Comparison of ENCODE assay signal across 20 cellular contexts in the genomic region with DNA sequence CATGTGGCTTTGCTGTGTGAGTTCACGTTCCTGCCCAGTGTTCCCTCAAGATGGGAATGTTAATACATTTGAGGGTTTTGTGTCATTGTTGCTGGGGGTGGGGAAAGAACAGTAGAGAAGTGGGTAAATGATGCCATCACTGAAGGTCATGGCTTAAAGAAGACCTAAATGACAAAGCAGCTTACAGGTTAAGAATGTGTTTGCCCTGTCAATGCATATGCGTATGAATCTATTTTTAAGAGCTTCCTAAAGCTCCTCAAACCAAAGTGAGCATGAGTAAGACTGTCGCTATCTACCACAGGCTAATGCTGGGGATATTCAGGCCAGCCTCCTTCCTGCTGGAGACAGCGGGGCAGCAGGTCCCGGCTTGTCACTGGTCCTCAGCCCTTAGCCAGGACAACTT.
DNase-seq lines count a peak whose midpoint lies in the region; ATAC-seq and TF ChIP-seq lines count a peak whose summit lies in the region.
"Had no signal": no experiment of that assay in that cellular context is flagged by ENCODE, and none has a peak within 500 bp of the region (broad histone marks: within the 10 kb centered on the region; RNA-seq: fewer than 3 reads in every experiment).

No MANE protein-coding gene starts in this region.

- peaks cover 6% of the 10 kb centered on the region for H3K9me3 Mint-ChIP-seq in Caco-2 (ENCODE audit: unreplicated experiment)
- H3K9me3 Mint-ChIP-seq: activated B cell treated with CpG ODN at 0.5 μM for 24 hours; activated naive CD8-positive, alpha-beta T cell treated with anti-CD3 and anti-CD28 coated beads, Interleukin-2, amount 50 U/mL, for 24 hours; activated T-helper 2 cell treated with anti-CD3 and anti-CD28 coated beads, Interferon-gamma antibody, Interleukin-2, Interleukin-4, amounts not matched to agents 10 μg/mL and 5 μg/mL and 100 μg/mL, durations not matched to agents 14 hours and 24 hours and 36 hours; T-helper 1 cell treated with Interleukin-12 subunit alpha and Interleukin-12 subunit beta and Interleukin-4 antibody, amounts not matched to agents 30 μg/mL and 1 μg/mL, for 36 hours had no signal

- no peak overlapping the region for H3K4me3 Mint-ChIP-seq in Caco-2 (ENCODE audit: unreplicated experiment)
- H3K4me3 Mint-ChIP-seq: activated B cell treated with CpG ODN at 0.5 μM for 24 hours; activated naive CD8-positive, alpha-beta T cell treated with anti-CD3 and anti-CD28 coated beads, Interleukin-2, amount 50 U/mL, for 24 hours; T-helper 1 cell treated with Interleukin-12 subunit alpha and Interleukin-12 subunit beta and Interleukin-4 antibody, amounts not matched to agents 30 μg/mL and 1 μg/mL, for 36 hours had no signal

- H3K4ac ChIP-seq in mesenchymal stem cell (ENCODE audit: low read depth in 1 of 2, low read length in 2 of 2) = no peak overlapping the region

- peak overlapping the region; percentile 69 for H2AK5ac ChIP-seq in mesenchymal stem cell (ENCODE audit: low read length, severe bottlenecking)

- peak; percentile 36 for DNase-seq in EH (ENCODE audit: low read depth)
- DNase-seq in Karpas-422 = no peak
- peak; percentile 67 for DNase-seq in brain microvascular endothelial cell
- DNase-seq in mesenchymal stem cell = peak; percentile 64
- no peak for DNase-seq in Caco-2
- DNase-seq in NCI-H2227 treated with DMSO at 0.1 percent for 48 hours (lab: John Stamatoyannopoulos, UW) = no peak
- DNase-seq in SKM-1 treated with dmso at 0.1 percent for 144 hours (lab: John Stamatoyannopoulos, UW; ENCODE audit: unreplicated experiment) = no peak
- DNase-seq: activated B cell treated with CpG ODN at 0.5 μM for 24 hours; activated CD8-positive, alpha-beta memory T cell treated with anti-CD3 and anti-CD28 coated beads for 24 hours; activated naive CD8-positive, alpha-beta T cell treated with anti-CD3 and anti-CD28 coated beads, Interleukin-2, amount 50 U/mL, for 24 hours; GDM1; left ventricle myocardium superior; NCI-H187 treated with DMSO at 0.1 percent for 48 hours; right lobe of liver; SIG-M5; substantia nigra had no signal

- no peak for ATAC-seq in GM19467 (IDR thresholded peaks at IDR 0.05; ENCODE audit: unreplicated experiment)
- ATAC-seq: activated naive CD8-positive, alpha-beta T cell treated with anti-CD3 and anti-CD28 coated beads, Interleukin-2, amount 50 U/mL, for 24 hours; gastroesophageal sphincter; left ventricle myocardium superior had no signal

- POLR2A ChIA-PET in Caco-2 (lab: Charles Lee) = no interaction called here

- intact Hi-C loops in Caco-2 (cut with micrococcal nuclease; ENCODE audit: unreplicated experiment) = loop anchor here (5.0 kb wide), 1 partner anchor 33 kb away; no protein-coding TSS in a partner anchor

- H3K27me3 ChIP-seq in Karpas-422 (ENCODE audit: low read length) = no peaks in the 10 kb centered on the region
- H3K27me3 ChIP-seq in brain microvascular endothelial cell (replicated peaks) = no peaks in the 10 kb centered on the region
- no peaks in the 10 kb centered on the region for H3K27me3 ChIP-seq in mesenchymal stem cell (ENCODE audit: control insufficient read depth in 1 of 2, insufficient read depth in 1 of 2, low read length in 2 of 2)
- no peaks in the 10 kb centered on the region for H3K27me3 ChIP-seq in Caco-2 (replicated peaks; ENCODE audit: control insufficient read depth, insufficient read depth, low read length)
- H3K27me3 ChIP-seq: gastroesophageal sphincter had no signal

- H3K9ac ChIP-seq in Karpas-422 (ENCODE audit: low read length) = no peak overlapping the region
- no peak overlapping the region for H3K9ac ChIP-seq in mesenchymal stem cell (ENCODE audit: low read length)

- H2BK5ac ChIP-seq in mesenchymal stem cell (ENCODE audit: low read depth, low read length, poor library complexity, severe bottlenecking) = no peak overlapping the region

- H3K36me3 ChIP-seq in Karpas-422 (ENCODE audit: insufficient read depth, low read length) = peaks cover 19% of the 10 kb centered on the region
- H3K36me3 ChIP-seq in brain microvascular endothelial cell (replicated peaks) = no peaks in the 10 kb centered on the region
- H3K36me3 ChIP-seq in mesenchymal stem cell (ENCODE audit: control insufficient read depth in 1 of 2, insufficient read depth in 2 of 2, low read depth in 1 of 2, low read length in 2 of 2) = no peaks in the 10 kb centered on the region
- no peaks in the 10 kb centered on the region for H3K36me3 ChIP-seq in Caco-2 (ENCODE audit: control insufficient read depth, insufficient read depth, low read length)
- H3K36me3 ChIP-seq: gastroesophageal sphincter, right lobe of liver had no signal

- H3K79me2 ChIP-seq in Karpas-422 (ENCODE audit: low read length) = peaks cover 28% of the 10 kb centered on the region

- no peak overlapping the region for H4K8ac ChIP-seq in mesenchymal stem cell (ENCODE audit: low read length)

- no peaks in the 10 kb centered on the region for H3K9me2 ChIP-seq in Karpas-422 (replicated peaks; ENCODE audit: insufficient read depth, low read length)

- no peak overlapping the region for H2BK15ac ChIP-seq in mesenchymal stem cell (ENCODE audit: low read depth, poor library complexity, severe bottlenecking)

- no TSS peak for BruUV-seq in Caco-2 (replicated peaks; lab: Mats Ljungman, UMichigan)

- H3K4me1 ChIP-seq in Karpas-422 (ENCODE audit: low read length) (peaks cover 67% of the 10 kb centered on the region), mesenchymal stem cell (ENCODE audit: control insufficient read depth, insufficient read depth, low read depth, low read length) (peaks cover 12% of the 10 kb centered on the region), Caco-2 (0 out of 2 replicates have a peak, but pooled peaks cover 9% of the 10 kb centered on the region)
- H3K4me1 ChIP-seq: right lobe of liver had no signal

- no peak for TF ChIP-seq CTCF in brain microvascular endothelial cell (IDR thresholded peaks at IDR 0.05; ENCODE audit: low read depth, low read length, missing control alignments)
- no peak for TF ChIP-seq CTCF in Caco-2 (IDR thresholded peaks at IDR 0.05; ENCODE audit: insufficient read depth in 1 of 2, low read depth in 1 of 2, low read length in 1 of 2, severe bottlenecking in 1 of 2, unreplicated experiment in 1 of 2)

- WGBS in mesenchymal stem cell = 58% methylated on average over 5 of the region's 5 CpGs

- no peak overlapping the region for H2AFZ ChIP-seq in Karpas-422 (ENCODE audit: low read length)
- H2AFZ ChIP-seq in mesenchymal stem cell (ENCODE audit: low read depth, low read length) = no peak overlapping the region

- in situ Hi-C loops in brain microvascular endothelial cell (cut with HindIII; ENCODE audit: low pct_ligation_motif_present, low sequenced_read_pairs) = no loop called here

- H3K23ac ChIP-seq in mesenchymal stem cell (ENCODE audit: low read length in 2 of 2) = no peak overlapping the region

- H2BK120ac ChIP-seq in mesenchymal stem cell (ENCODE audit: low read depth, low read length) = no peak overlapping the region

- H3K27me3 Mint-ChIP-seq in Caco-2 (ENCODE audit: insufficient read depth, unreplicated experiment) = no peaks in the 10 kb centered on the region

- no peak overlapping the region for H3K14ac ChIP-seq in mesenchymal stem cell (ENCODE audit: low read length in 2 of 2)

- no peaks in the 10 kb centered on the region for H3K36me3 Mint-ChIP-seq in Caco-2 (ENCODE audit: insufficient read depth, unreplicated experiment)

- H3K4me2 ChIP-seq in Karpas-422 (ENCODE audit: low read depth, low read length, poor library complexity, severe bottlenecking) (peak overlapping the region; percentile 86), mesenchymal stem cell (ENCODE audit: low read length, poor library complexity, severe bottlenecking) (no peak overlapping the region)

- no peaks in the 10 kb centered on the region for H3K9me3 ChIP-seq in Karpas-422 (ENCODE audit: low read length)
- H3K9me3 ChIP-seq in mesenchymal stem cell (ENCODE audit: control insufficient read depth, low read length) = no peaks in the 10 kb centered on the region
- H3K9me3 ChIP-seq in Caco-2 = no peaks in the 10 kb centered on the region
- H3K9me3 ChIP-seq: gastroesophageal sphincter, right lobe of liver had no signal

- H4K20me1 ChIP-seq in Karpas-422 (ENCODE audit: insufficient read depth, low read depth, low read length) = peaks cover 42% of the 10 kb centered on the region

- H3K27ac ChIP-seq in Karpas-422 (ENCODE audit: low read length) (no peak overlapping the region), brain microvascular endothelial cell (no peak overlapping the region), mesenchymal stem cell (ENCODE audit: low read length, poor library complexity, severe bottlenecking) (no peak overlapping the region)
- H3K27ac ChIP-seq: gastroesophageal sphincter, right lobe of liver had no signal

- H3K27ac Mint-ChIP-seq in Caco-2 (ENCODE audit: unreplicated experiment) = no peak overlapping the region
- H3K27ac Mint-ChIP-seq: activated B cell treated with CpG ODN at 0.5 μM for 24 hours; activated naive CD8-positive, alpha-beta T cell treated with anti-CD3 and anti-CD28 coated beads, Interleukin-2, amount 50 U/mL, for 24 hours; activated T-helper 2 cell treated with anti-CD3 and anti-CD28 coated beads, Interferon-gamma antibody, Interleukin-2, Interleukin-4, amounts not matched to agents 10 μg/mL and 5 μg/mL and 100 μg/mL, durations not matched to agents 14 hours and 24 hours and 36 hours; T-helper 1 cell treated with Interleukin-12 subunit alpha and Interleukin-12 subunit beta and Interleukin-4 antibody, amounts not matched to agents 30 μg/mL and 1 μg/mL, for 36 hours had no signal

- no peak overlapping the region for H4K91ac ChIP-seq in mesenchymal stem cell (ENCODE audit: low read length)

- H3K79me1 ChIP-seq in mesenchymal stem cell (replicated peaks; ENCODE audit: low read length, poor library complexity, severe bottlenecking) = peaks cover 2% of the 10 kb centered on the region

- no peak overlapping the region for H3K18ac ChIP-seq in mesenchymal stem cell (ENCODE audit: low read depth in 1 of 2, low read length in 2 of 2)

- no peak overlapping the region for H2BK12ac ChIP-seq in mesenchymal stem cell (ENCODE audit: low read length in 2 of 2)

- CTCF ChIA-PET in Caco-2 (lab: Charles Lee) = no interaction called here

- no peak overlapping the region for H3K4me3 ChIP-seq in Karpas-422 (ENCODE audit: low read length)
- no peak overlapping the region for H3K4me3 ChIP-seq in brain microvascular endothelial cell (ENCODE audit: low read depth, low read length)
- H3K4me3 ChIP-seq in mesenchymal stem cell (ENCODE audit: insufficient read depth in 1 of 2, low read depth in 1 of 2, low read length in 2 of 2) = no peak overlapping the region
- H3K4me3 ChIP-seq in Caco-2 (ENCODE audit: low read depth, low read length) = no peak overlapping the region
- H3K4me3 ChIP-seq: gastroesophageal sphincter, right lobe of liver had no signal

- peaks cover 17% of the 10 kb centered on the region for H3K4me1 Mint-ChIP-seq in Caco-2 (ENCODE audit: low read depth, unreplicated experiment)

Comparison
In these comparisons a context has a peak if more than half of its experiments do, and no peak if none do; other contexts are left out.
1. DNase-seq: peak in EH (single experiment), brain microvascular endothelial cell (single experiment) and mesenchymal stem cell (single experiment); none in Karpas-422 (single experiment), Caco-2 (0 of 2), NCI-H2227 treated with DMSO at 0.1 percent for 48 hours (single experiment) and SKM-1 treated with dmso at 0.1 percent for 144 hours (single experiment).